ENCODE assay signal across 8 cellular contexts in the genomic region with DNA sequence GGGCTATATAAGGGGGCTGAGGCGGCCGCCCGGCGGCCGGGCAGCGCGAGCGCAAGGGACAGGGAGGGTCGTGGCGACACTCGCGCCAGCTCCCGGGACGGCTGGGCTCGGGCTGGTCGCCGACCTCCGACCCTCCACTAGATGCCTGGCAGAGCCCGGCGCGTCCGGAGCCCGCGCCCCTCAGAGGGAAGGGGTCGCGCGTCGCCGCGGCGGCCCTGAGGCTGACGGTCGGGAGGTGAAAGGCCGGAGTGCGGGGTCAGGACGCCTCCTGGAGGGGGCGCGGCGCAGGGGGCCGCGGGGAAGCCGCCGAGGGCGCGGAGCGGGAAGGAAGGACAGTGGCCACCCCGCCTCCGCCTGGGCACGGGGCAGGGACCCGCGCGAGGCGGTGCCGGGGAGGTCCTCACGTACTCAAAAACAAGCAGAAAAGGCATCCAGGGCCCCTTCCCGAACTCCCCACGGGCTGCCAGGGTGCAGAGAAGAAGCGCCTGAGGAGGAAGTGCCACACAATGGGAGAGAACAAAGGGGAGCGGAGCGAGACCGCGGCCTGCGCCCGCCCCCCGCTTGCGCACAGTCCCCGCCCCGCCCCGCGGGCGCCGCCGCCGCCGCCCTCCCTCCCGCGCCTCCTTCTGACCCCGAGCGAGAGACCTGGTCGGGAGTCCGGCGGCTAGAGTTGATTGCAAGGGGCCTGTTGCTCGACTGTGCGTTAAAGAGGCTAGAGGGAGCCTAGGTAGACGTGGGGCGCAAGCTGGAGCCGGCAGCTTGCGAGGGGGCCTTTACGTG. TPM values are rescaled to one million over a fixed set of nuclear protein-coding genes. Genes with fewer than 3 reads are reported as not detected.
DNase-seq lines count a peak whose midpoint lies in the region; ATAC-seq and TF ChIP-seq lines count a peak whose summit lies in the region.

No MANE protein-coding gene starts in this region.

- peak overlapping the region; percentile 100 for H3K27ac Mint-ChIP-seq in nephron progenitor cell

- DNase-seq in DMS53 treated with DMSO at 0.1 percent for 48 hours (lab: John Stamatoyannopoulos, UW; ENCODE audit: unreplicated experiment) (peak; percentile 64), RPMI8226 (peak; percentile 77), activated gamma-delta T cell treated with Interleukin-2 at 50 U/mL for 16 hours (peak; percentile 57), fibroblast of villous mesenchyme (ENCODE audit: low read depth) (peak; percentile 77), nephron progenitor cell (peak; percentile 80)

- H3K4me3 Mint-ChIP-seq in nephron progenitor cell: peak overlapping the region; percentile 97

- no peaks in the 10 kb centered on the region for H3K9me3 ChIP-seq in HUES48 (ENCODE audit: control insufficient read depth, insufficient read depth, low read length)

- peaks cover 12% of the 10 kb centered on the region for H3K36me3 Mint-ChIP-seq in nephron progenitor cell (ENCODE audit: low read depth)

- no peaks in the 10 kb centered on the region for H3K36me3 ChIP-seq in HUES48 (ENCODE audit: control insufficient read depth, insufficient read depth, low read length)

- H3K27me3 ChIP-seq in HUES48 (ENCODE audit: control insufficient read depth, insufficient read depth, low read length): no peaks in the 10 kb centered on the region

- H3K4me1 ChIP-seq in HUES48 (ENCODE audit: control insufficient read depth, insufficient read depth, low read length): peaks cover 36% of the 10 kb centered on the region

- H3K27ac ChIP-seq in HUES48 (ENCODE audit: low read depth, low read length): peak overlapping the region; percentile 99
- H3K27ac ChIP-seq in temporal lobe (ENCODE audit: low read depth, low read length): peak overlapping the region; percentile 100

- H3K4me3 ChIP-seq in HUES48 (ENCODE audit: low read depth, low read length) (peak overlapping the region; percentile 68), fibroblast of villous mesenchyme (ENCODE audit: low read depth, low read length) (peak overlapping the region; percentile 68)

- H3K9ac ChIP-seq in HUES48 (ENCODE audit: low read depth, low read length): peak overlapping the region; percentile 99

- TF ChIP-seq CTCF in fibroblast of villous mesenchyme (IDR thresholded peaks at IDR 0.05; ENCODE audit: insufficient read depth, low read depth, low read length) (peak; percentile 10), nephron progenitor cell (IDR thresholded peaks at IDR 0.05) (peak; percentile 23)

- no peaks in the 10 kb centered on the region for H3K27me3 Mint-ChIP-seq in nephron progenitor cell (ENCODE audit: low read depth, poor library complexity)

- H3K4me1 Mint-ChIP-seq in nephron progenitor cell: peaks cover 54% of the 10 kb centered on the region

- H3K9me3 Mint-ChIP-seq in nephron progenitor cell: peaks cover 12% of the 10 kb centered on the region

- peak; percentile 46 for ATAC-seq in GM21447 (IDR thresholded peaks at IDR 0.05; ENCODE audit: unreplicated experiment)

RNA-seq across cellular contexts. Expression of a gene that starts 0.8 kb away (rescaled TPM):
- total RNA-seq in fibroblast of villous mesenchyme (26.4 and 28.1 TPM in 2 replicates), temporal lobe (77.0 TPM)

Comparison
In these comparisons a context has a peak if more than half of its experiments do, and no peak if none do; other contexts are left out.
1. Peak in every context shown above with its lines: DNase-seq, ATAC-seq, H3K4me3 ChIP-seq and H3K27ac ChIP-seq.